Comparison of ENCODE assay signal across 6 cellular contexts in the genomic region with DNA sequence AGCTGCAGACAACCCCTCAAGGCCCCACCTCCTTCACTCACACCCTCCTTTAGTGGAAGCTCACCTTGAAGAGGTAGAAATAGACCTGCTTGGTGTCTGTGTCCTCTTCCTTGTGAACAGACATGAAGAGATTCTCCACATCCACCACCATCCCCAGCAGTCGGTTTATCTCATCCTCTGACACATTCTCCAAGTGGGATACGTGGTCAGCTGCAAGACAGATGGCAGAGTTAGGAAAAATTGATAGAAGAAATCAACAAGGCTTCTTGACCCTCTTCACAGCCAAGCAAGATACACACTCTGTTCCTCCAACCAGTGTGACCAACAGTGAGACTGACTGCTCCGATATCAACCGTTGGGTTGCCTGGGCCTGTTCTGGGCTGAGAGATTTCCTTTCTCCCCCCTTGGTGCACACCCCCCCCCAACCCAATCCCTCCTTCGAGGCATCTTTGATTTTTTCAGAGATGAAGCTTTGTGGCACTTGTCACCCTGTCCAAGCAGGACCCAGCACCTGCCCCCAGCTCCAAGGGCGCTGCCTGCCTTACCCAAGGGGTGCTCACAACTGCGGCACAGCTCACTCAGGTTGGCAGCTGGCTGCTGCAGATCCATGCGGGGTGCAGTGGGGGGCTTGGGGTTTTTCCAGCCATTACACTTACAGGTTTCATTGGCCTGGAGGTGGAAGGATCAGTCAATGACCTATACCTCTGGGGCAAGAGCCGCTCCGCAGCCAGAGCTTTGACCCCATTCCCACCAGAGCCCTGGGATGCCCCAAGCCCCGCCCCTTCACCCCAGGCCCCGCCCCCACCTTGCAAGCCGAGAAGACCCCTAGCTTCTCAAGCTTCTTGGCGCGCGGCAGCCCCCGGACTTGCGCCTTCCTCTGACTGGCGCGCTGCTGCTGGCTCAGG. TPM values are rescaled to one million over a fixed set of nuclear protein-coding genes. Genes with fewer than 3 reads are reported as not detected.
A peak's percentile ranks its signal among the peaks of the same experiment; 100 is the strongest.
DNase-seq lines count a peak whose midpoint lies in the region; ATAC-seq and TF ChIP-seq lines count a peak whose summit lies in the region.

No MANE protein-coding gene starts in this region.

- TF ChIP-seq CTCF in Caco-2 (IDR thresholded peaks at IDR 0.05; ENCODE audit: insufficient read depth in 1 of 2, low read depth in 1 of 2, low read length in 1 of 2, severe bottlenecking in 1 of 2, unreplicated experiment in 1 of 2) (no peak), fibroblast of the aortic adventitia (IDR thresholded peaks at IDR 0.05; ENCODE audit: insufficient read depth, low read length) (no peak)

- H3K27me3 ChIP-seq in Caco-2 (replicated peaks; ENCODE audit: control insufficient read depth, insufficient read depth, low read length) = no peaks in the 10 kb centered on the region

- no peaks in the 10 kb centered on the region for H3K4me1 Mint-ChIP-seq in Caco-2 (ENCODE audit: low read depth, unreplicated experiment)

- peaks cover 41% of the 10 kb centered on the region for H3K36me3 Mint-ChIP-seq in Caco-2 (ENCODE audit: insufficient read depth, unreplicated experiment)

- H3K4me3 Mint-ChIP-seq in Caco-2 (ENCODE audit: unreplicated experiment) = peak overlapping the region; percentile 59

- POLR2A ChIA-PET in Caco-2 (lab: Charles Lee) = interaction anchor here (0.6 to 1.0 kb wide), 5 partner anchors 15 to 302 kb away, joined by 4 to 7 read pairs (median 5); partner anchors contain the start of genes CAVIN1, DNAJC7 and NKIRAS2

- no peaks in the 10 kb centered on the region for H3K27me3 Mint-ChIP-seq in Caco-2 (ENCODE audit: insufficient read depth, unreplicated experiment)

- H3K27ac Mint-ChIP-seq in Caco-2 (ENCODE audit: unreplicated experiment) = no peak overlapping the region

- H3K36me3 ChIP-seq in Caco-2 (ENCODE audit: control insufficient read depth, insufficient read depth, low read length) = no peaks in the 10 kb centered on the region; the same call in none of the 2 replicates

- H3K9me3 Mint-ChIP-seq in Caco-2 (ENCODE audit: unreplicated experiment) = no peaks in the 10 kb centered on the region

- peaks cover 6% of the 10 kb centered on the region for H3K4me1 ChIP-seq in Caco-2

- no peaks in the 10 kb centered on the region for H3K9me3 ChIP-seq in Caco-2

- peak in 1 of 2 experiments; percentile 30 for DNase-seq in Caco-2
- DNase-seq in NCI-H2227 (lab: John Stamatoyannopoulos, UW; ENCODE audit: unreplicated experiment) = peak; percentile 29
- no peak for DNase-seq in fibroblast of the aortic adventitia (ENCODE audit: low read depth)
- peak; percentile 54 for DNase-seq in stimulated activated naive CD8-positive, alpha-beta T cell treated with anti-CD3 and anti-CD28 coated beads, Interleukin-15, Interleukin-2, amounts not matched to agents 100 U/mL and 50 U/mL, for 24 hours
- DNase-seq in NCI-H510A treated with DMSO at 0.1 percent for 48 hours (lab: John Stamatoyannopoulos, UW) = no peak
- no peak for DNase-seq in NCI-H345 (lab: John Stamatoyannopoulos, UW)

- TSS peak; percentile 39 for BruUV-seq in Caco-2 (replicated peaks; lab: Mats Ljungman, UMichigan)

- H3K4me3 ChIP-seq in Caco-2 (ENCODE audit: low read depth, low read length) = peak overlapping the region; percentile 76
- peak overlapping the region; percentile 66 for H3K4me3 ChIP-seq in fibroblast of the aortic adventitia (ENCODE audit: low read depth, low read length)

- ATAC-seq in stimulated activated naive CD8-positive, alpha-beta T cell treated with anti-CD3 and anti-CD28 coated beads, Interleukin-15, Interleukin-2, amounts not matched to agents 100 U/mL and 50 U/mL, for 24 hours = no peak

- CTCF ChIA-PET in Caco-2 (lab: Charles Lee) = interaction anchor here (0.6 to 1.8 kb wide), 17 partner anchors 9 to 1645 kb away, joined by 3 to 7 read pairs (median 4); partner anchors contain the start of genes KCNH4, NKIRAS2 and ODAD4

- intact Hi-C loops in Caco-2 (cut with micrococcal nuclease; ENCODE audit: unreplicated experiment) = loop anchor here (2.0 to 5.0 kb wide), 2 partner anchors 62 to 286 kb away; partner anchors contain the start of gene KCNH4

RNA-seq across cellular contexts. Expression of gene KAT2A, which starts 0.8 kb away (rescaled TPM):
- total RNA-seq in Caco-2 (2022) = 46.5 and 56.2 TPM in 2 replicates
- 8.5 and 13.7 TPM in 2 replicates for total RNA-seq in fibroblast of the aortic adventitia (ENCODE audit: low replicate concordance)

RNA-seq across cellular contexts. Expression of gene HSPB9, which starts 2.2 kb away (rescaled TPM):
- total RNA-seq in Caco-2 (2022) (not detected in 2 replicates), fibroblast of the aortic adventitia (ENCODE audit: low replicate concordance) (not detected in 2 replicates)

RNA-seq across cellular contexts. Expression of gene DHX58, which starts 7.9 kb away (rescaled TPM):
- 0.79 TPM in 2 replicates for total RNA-seq in Caco-2 (2022)
- total RNA-seq in fibroblast of the aortic adventitia (ENCODE audit: low replicate concordance) = 11.3 and 24.3 TPM in 2 replicates

RNA-seq across cellular contexts. Expression of gene ZNF385C, which starts 22.1 kb away (rescaled TPM):
- 1.00 and 1.5 TPM in 2 replicates for total RNA-seq in Caco-2 (2022)
- not detected in 2 replicates for total RNA-seq in fibroblast of the aortic adventitia (ENCODE audit: low replicate concordance)

RNA-seq across cellular contexts. Expression of gene RAB5C, which starts 34.4 kb away (rescaled TPM):
- total RNA-seq in Caco-2 (2022) (151 and 155 TPM in 2 replicates), fibroblast of the aortic adventitia (ENCODE audit: low replicate concordance) (8.3 and 82.2 TPM in 2 replicates)

Comparison
In these comparisons a context has a peak if more than half of its experiments do, and no peak if none do; other contexts are left out.
1. DNase-seq: peak in NCI-H2227 (single experiment) and stimulated activated naive CD8-positive, alpha-beta T cell treated with anti-CD3 and anti-CD28 coated beads, Interleukin-15, Interleukin-2, amounts not matched to agents 100 U/mL and 50 U/mL, for 24 hours (single experiment); none in fibroblast of the aortic adventitia (single experiment), NCI-H510A treated with DMSO at 0.1 percent for 48 hours (single experiment) and NCI-H345 (single experiment).